Comparison of ENCODE assay signal across 12 cellular contexts in genomic region chr7:104328308-104328969, GRCh38. TPM values are rescaled to one million over a fixed set of nuclear protein-coding genes. Genes with fewer than 3 reads are reported as not detected.
A peak's percentile ranks its signal among the peaks of the same experiment; 100 is the strongest.
DNase-seq lines count a peak whose midpoint lies in the region; ATAC-seq, FAIRE-seq and TF ChIP-seq lines count a peak whose summit lies in the region.
"Had no signal": no experiment of that assay in that cellular context is flagged by ENCODE, and none has a peak within 500 bp of the region (broad histone marks: within the 10 kb centered on the region; RNA-seq: fewer than 3 reads in every experiment).

LHFPL3 (plus strand) TSS chr7:104328603.

- TF ChIP-seq CTCF in CD8-positive, alpha-beta T cell (IDR thresholded peaks at IDR 0.05), result no peak
- TF ChIP-seq CTCF in brain microvascular endothelial cell (IDR thresholded peaks at IDR 0.05; ENCODE audit: low read depth, low read length, missing control alignments) (no peak), neural cell (IDR thresholded peaks at IDR 0.05; ENCODE audit: poor library complexity, severe bottlenecking) (no peak)

- H3K9me3 Mint-ChIP-seq in CD8-positive, alpha-beta T cell, result no peaks in the 10 kb centered on the region
- H3K9me3 Mint-ChIP-seq: central memory CD8-positive, alpha-beta T cell had no signal

- no peak for FAIRE-seq in HTR-8/SVneo (lab: Jason Lieb, UNC)
- FAIRE-seq: GM12891 had no signal

- H3K9me2 ChIP-seq in neural cell (ENCODE audit: insufficient read depth, low read length), result no peaks in the 10 kb centered on the region

- in situ Hi-C loops in brain microvascular endothelial cell (cut with HindIII; ENCODE audit: low pct_ligation_motif_present, low sequenced_read_pairs), result no loop called here

- TF ChIP-seq EP300 in neural cell (conservative IDR thresholded peaks at IDR 0.05; ENCODE audit: poor library complexity, severe bottlenecking), result no peak

- H3K27ac ChIP-seq in CD8-positive, alpha-beta T cell (ENCODE audit: low read depth, low read length), result no peak within 1 kb of the TSS
- H3K27ac ChIP-seq in brain microvascular endothelial cell (no peak within 1 kb of the TSS), neural cell (ENCODE audit: low read length) (no peak within 1 kb of the TSS)
- H3K27ac ChIP-seq: skin epidermis had no signal

- no peaks in the 10 kb centered on the region for H3K4me1 ChIP-seq in CD8-positive, alpha-beta T cell (ENCODE audit: insufficient read depth, low read length)

- no peak within 1 kb of the TSS for H3K4me3 ChIP-seq in CD8-positive, alpha-beta T cell (ENCODE audit: low read depth, low read length)
- H3K4me3 ChIP-seq in brain microvascular endothelial cell (ENCODE audit: low read depth, low read length) (peak within 1 kb of the TSS; percentile 24), neural cell (ENCODE audit: low read length) (peak within 1 kb of the TSS; percentile 79)

- H3K27ac Mint-ChIP-seq in CD8-positive, alpha-beta T cell, result no peak within 1 kb of the TSS

- H4K20me1 ChIP-seq in neural cell (ENCODE audit: insufficient read depth), result no peaks in the 10 kb centered on the region

- DNase-seq in CD8-positive, alpha-beta T cell, result no peak
- DNase-seq in NCI-H1105 treated with DMSO at 0.1 percent for 48 hours (lab: John Stamatoyannopoulos, UW), result peak; percentile 74
- no peak for DNase-seq in brain microvascular endothelial cell
- DNase-seq in OCI-M2 (lab: John Stamatoyannopoulos, UW; ENCODE audit: unreplicated experiment), result no peak
- no peak for DNase-seq in HTR-8/SVneo (ENCODE audit: insufficient read length, low spot score)
- DNase-seq: NCI-H446 treated with DMSO at 0.1 percent for 48 hours had no signal

- no peaks in the 10 kb centered on the region for H3K9me3 ChIP-seq in CD8-positive, alpha-beta T cell (ENCODE audit: low read length)
- H3K9me3 ChIP-seq in neural cell (ENCODE audit: low read length), result no peaks in the 10 kb centered on the region

- no peak for ATAC-seq in CD8-positive, alpha-beta T cell
- no peak for ATAC-seq in HG02840 (IDR thresholded peaks at IDR 0.05; ENCODE audit: low FRiP score, unreplicated experiment)
- ATAC-seq in GM21528 (IDR thresholded peaks at IDR 0.05; ENCODE audit: low FRiP score, unreplicated experiment), result no peak

- H3K4me3 Mint-ChIP-seq in CD8-positive, alpha-beta T cell, result peak within 1 kb of the TSS; percentile 38
- H3K4me3 Mint-ChIP-seq: central memory CD8-positive, alpha-beta T cell had no signal

- H3K9ac ChIP-seq in neural cell (ENCODE audit: low read length), result peak within 1 kb of the TSS; percentile 67

- H3K36me3 ChIP-seq in CD8-positive, alpha-beta T cell (ENCODE audit: insufficient read depth, low read length), result no peaks in the 10 kb centered on the region
- H3K36me3 ChIP-seq in brain microvascular endothelial cell (replicated peaks), result no peaks in the 10 kb centered on the region
- no peaks in the 10 kb centered on the region for H3K36me3 ChIP-seq in neural cell (ENCODE audit: insufficient read depth, low read length)

- no peaks in the 10 kb centered on the region for H3F3A ChIP-seq in neural cell (ENCODE audit: insufficient read depth, low read length, poor library complexity, severe bottlenecking)

- peak within 1 kb of the TSS; percentile 57 for H2AFZ ChIP-seq in neural cell (ENCODE audit: low read depth, low read length)

- peak; percentile 30 for TF ChIP-seq RAD21 in neural cell (conservative IDR thresholded peaks at IDR 0.05)

- CTCF ChIA-PET in CD8-positive, alpha-beta T cell (lab: Charles Lee), result no interaction called here

- POLR2A ChIA-PET in CD8-positive, alpha-beta T cell (lab: Charles Lee), result no interaction called here

- H3K27me3 ChIP-seq in CD8-positive, alpha-beta T cell (ENCODE audit: insufficient read depth, low read length), result peaks cover 6% of the 10 kb centered on the region
- H3K27me3 ChIP-seq in brain microvascular endothelial cell (replicated peaks), result peaks cover 37% of the 10 kb centered on the region
- H3K27me3 ChIP-seq in neural cell (ENCODE audit: insufficient read depth, low read depth, low read length), result peaks cover 59% of the 10 kb centered on the region

- peaks cover 35% of the 10 kb centered on the region for H3K27me3 Mint-ChIP-seq in CD8-positive, alpha-beta T cell (ENCODE audit: low read depth)

- H3K79me2 ChIP-seq in neural cell (replicated peaks; ENCODE audit: insufficient read depth, low read length), result no peaks in the 10 kb centered on the region

- H3K4me2 ChIP-seq in neural cell (ENCODE audit: low read length), result peak within 1 kb of the TSS; percentile 73

- H3K4me1 Mint-ChIP-seq in CD8-positive, alpha-beta T cell (ENCODE audit: low read depth), result peaks cover 14% of the 10 kb centered on the region
- H3K4me1 Mint-ChIP-seq: central memory CD8-positive, alpha-beta T cell had no signal

- intact Hi-C loops in CD8-positive, alpha-beta T cell (cut with DNase I, micrococcal nuclease), result no loop called here

- H3K36me3 Mint-ChIP-seq in CD8-positive, alpha-beta T cell, result no peaks in the 10 kb centered on the region

TF ChIP-seq in neural cell, 6 proteins besides CTCF, POLR2A, EP300 and RAD21:
- peak; percentile 36 for TF ChIP-seq SMC3 (conservative IDR thresholded peaks at IDR 0.05; ENCODE audit: poor library complexity)
- TF ChIP-seq MXI1 (conservative IDR thresholded peaks at IDR 0.05; ENCODE audit: poor library complexity, severe bottlenecking), result peak; percentile 50
- peak; percentile 40 for TF ChIP-seq POLR2AphosphoS5 (IDR thresholded peaks at IDR 0.05)
- no peak for TF ChIP-seq EZH2 (IDR thresholded peaks at IDR 0.05; ENCODE audit: borderline replicate concordance, insufficient read depth, low read length, poor library complexity, severe bottlenecking)
- TF ChIP-seq REST (IDR thresholded peaks at IDR 0.05; ENCODE audit: borderline replicate concordance), result no peak
- no peak for TF ChIP-seq TAF1 (IDR thresholded peaks at IDR 0.05; ENCODE audit: low read depth)
TF ChIP-seq in neural cell: peak in this region for 3.

RNA-seq across cellular contexts. Expression of gene LHFPL3, which starts in this region (rescaled TPM):
- not detected for total RNA-seq in CD8-positive, alpha-beta T cell
- 3.5 and 5.6 TPM in 2 replicates for polyA plus RNA-seq in neural cell
- polyA minus RNA-seq in neural cell, result 9.7 and 10.1 TPM in 2 replicates
